In the genomic region with DNA sequence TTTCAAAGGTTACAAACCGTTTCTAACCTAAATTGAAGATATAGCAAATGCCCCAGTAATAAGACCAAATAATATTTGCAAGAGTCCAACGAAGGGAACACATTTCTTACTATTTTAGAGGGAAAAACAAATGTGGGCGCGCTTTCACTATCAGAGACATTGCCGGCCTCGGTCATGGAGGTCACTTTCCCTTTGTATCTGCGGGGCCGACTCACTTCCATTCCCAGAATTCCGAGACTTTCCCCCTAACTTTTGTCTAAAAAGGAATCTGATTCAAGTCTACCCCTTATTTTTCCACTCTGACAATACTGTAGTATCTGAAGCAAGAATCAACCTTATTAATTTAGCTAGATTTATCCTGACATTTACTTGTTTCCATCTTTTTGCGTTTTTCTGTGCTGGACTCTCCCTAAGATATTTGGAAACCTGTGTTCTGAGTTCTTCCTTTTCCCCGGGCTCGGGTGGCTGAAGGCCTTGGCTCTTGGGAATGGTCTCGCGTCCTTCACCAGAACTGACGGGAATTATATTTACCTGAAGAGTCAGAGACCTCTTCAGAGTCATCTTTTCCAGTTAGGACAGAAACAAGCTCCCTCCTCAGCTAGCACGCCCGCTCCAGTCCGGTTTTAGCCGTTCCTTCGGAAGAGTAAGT, we compare ENCODE assay signal across 1 cellular context.
TF ChIP-seq lines count a peak whose summit lies in the region.

No MANE protein-coding gene starts in this region.

TF ChIP-seq in neural cell, 6 proteins besides CTCF, POLR2A, EP300 and RAD21:
- TF ChIP-seq, protein P1, sequence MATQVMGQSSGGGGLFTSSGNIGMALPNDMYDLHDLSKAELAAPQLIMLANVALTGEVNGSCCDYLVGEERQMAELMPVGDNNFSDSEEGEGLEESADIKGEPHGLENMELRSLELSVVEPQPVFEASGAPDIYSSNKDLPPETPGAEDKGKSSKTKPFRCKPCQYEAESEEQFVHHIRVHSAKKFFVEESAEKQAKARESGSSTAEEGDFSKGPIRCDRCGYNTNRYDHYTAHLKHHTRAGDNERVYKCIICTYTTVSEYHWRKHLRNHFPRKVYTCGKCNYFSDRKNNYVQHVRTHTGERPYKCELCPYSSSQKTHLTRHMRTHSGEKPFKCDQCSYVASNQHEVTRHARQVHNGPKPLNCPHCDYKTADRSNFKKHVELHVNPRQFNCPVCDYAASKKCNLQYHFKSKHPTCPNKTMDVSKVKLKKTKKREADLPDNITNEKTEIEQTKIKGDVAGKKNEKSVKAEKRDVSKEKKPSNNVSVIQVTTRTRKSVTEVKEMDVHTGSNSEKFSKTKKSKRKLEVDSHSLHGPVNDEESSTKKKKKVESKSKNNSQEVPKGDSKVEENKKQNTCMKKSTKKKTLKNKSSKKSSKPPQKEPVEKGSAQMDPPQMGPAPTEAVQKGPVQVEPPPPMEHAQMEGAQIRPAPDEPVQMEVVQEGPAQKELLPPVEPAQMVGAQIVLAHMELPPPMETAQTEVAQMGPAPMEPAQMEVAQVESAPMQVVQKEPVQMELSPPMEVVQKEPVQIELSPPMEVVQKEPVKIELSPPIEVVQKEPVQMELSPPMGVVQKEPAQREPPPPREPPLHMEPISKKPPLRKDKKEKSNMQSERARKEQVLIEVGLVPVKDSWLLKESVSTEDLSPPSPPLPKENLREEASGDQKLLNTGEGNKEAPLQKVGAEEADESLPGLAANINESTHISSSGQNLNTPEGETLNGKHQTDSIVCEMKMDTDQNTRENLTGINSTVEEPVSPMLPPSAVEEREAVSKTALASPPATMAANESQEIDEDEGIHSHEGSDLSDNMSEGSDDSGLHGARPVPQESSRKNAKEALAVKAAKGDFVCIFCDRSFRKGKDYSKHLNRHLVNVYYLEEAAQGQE (IDR thresholded peaks at IDR 0.05; ENCODE audit: borderline replicate concordance), result no peak
- TF ChIP-seq SMC3 (conservative IDR thresholded peaks at IDR 0.05; ENCODE audit: poor library complexity) (no peak), MXI1 (conservative IDR thresholded peaks at IDR 0.05; ENCODE audit: poor library complexity, severe bottlenecking) (no peak)
TF ChIP-seq in neural cell: peak in this region for 0.
